In the genomic region with DNA sequence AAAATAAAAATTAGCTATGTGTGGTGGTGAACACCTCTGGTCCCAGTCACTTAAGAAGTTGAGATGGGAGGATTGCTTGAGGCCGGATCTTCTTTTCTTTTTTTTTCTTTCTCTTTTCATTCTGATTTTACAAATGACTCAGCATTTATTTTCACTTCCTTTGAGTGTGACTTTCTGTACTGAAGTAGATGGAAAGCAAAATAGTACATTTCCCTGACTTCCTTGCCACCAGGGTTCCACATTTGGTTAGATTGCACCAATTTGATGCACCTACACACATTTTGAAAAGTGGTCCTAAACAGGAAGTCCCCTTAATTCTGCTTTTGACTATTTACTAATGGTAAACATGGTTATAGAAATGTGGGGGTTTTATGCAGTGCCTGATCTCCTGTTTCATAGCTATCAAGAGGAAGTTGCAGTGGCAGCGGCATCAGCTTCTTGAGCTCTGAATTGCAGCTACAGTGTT, we compare ENCODE assay signal across 8 cellular contexts. TPM values are rescaled to one million over a fixed set of nuclear protein-coding genes. Genes with fewer than 3 reads are reported as not detected.
DNase-seq lines count a peak whose midpoint lies in the region; ATAC-seq and TF ChIP-seq lines count a peak whose summit lies in the region.

No MANE protein-coding gene starts in this region.

- peak overlapping the region; percentile 41 to 52 for H3K27ac Mint-ChIP-seq in natural killer cell

- H3K36me3 Mint-ChIP-seq in natural killer cell = no peaks in the 10 kb centered on the region

- peak overlapping the region; percentile 2 for H3K4me3 Mint-ChIP-seq in natural killer cell

- intact Hi-C loops in natural killer cell (cut with micrococcal nuclease) = no loop called here

- DNase-seq in stimulated activated CD4-positive, alpha-beta T cell treated with anti-CD3 and anti-CD28 coated beads, Interleukin-15, amount 100 ng/mL, for 24 hours = peak; percentile 18
- DNase-seq in stimulated activated CD4-positive, alpha-beta T cell treated with anti-CD3 and anti-CD28 coated beads, Interleukin-2, amount 100 ng/mL, for 48 hours = no peak
- peak; percentile 75 for DNase-seq in SIG-M5 treated with dmso at 0.1 percent for 504 hours (lab: John Stamatoyannopoulos, UW; ENCODE audit: unreplicated experiment)
- no peak for DNase-seq in natural killer cell
- DNase-seq in NCI-H1930 (lab: John Stamatoyannopoulos, UW) = no peak
- DNase-seq in activated gamma-delta T cell treated with Interleukin-2 at 50 U/mL for 16 hours = no peak
- DNase-seq in activated CD8-positive, alpha-beta memory T cell treated with anti-CD3 and anti-CD28 coated beads, Interleukin-2, amount 50 U/mL, for 48 hours = no peak

- peaks cover 22 to 24% of the 10 kb centered on the region in 2 donors for H3K27me3 Mint-ChIP-seq in natural killer cell (ENCODE audit: low read depth in 2 of 2)

- H3K9me3 Mint-ChIP-seq in natural killer cell = no peaks in the 10 kb centered on the region

- H3K4me1 Mint-ChIP-seq in natural killer cell = peaks cover 9 to 10% of the 10 kb centered on the region in 2 donors

- no peak for TF ChIP-seq CTCF in natural killer cell (IDR thresholded peaks at IDR 0.05)

- ATAC-seq in HG03039 (IDR thresholded peaks at IDR 0.05; ENCODE audit: unreplicated experiment) (peak; percentile 75), natural killer cell (peak; percentile 57 to 81 (median 67))

RNA-seq across cellular contexts. Expression of gene LEMD3, which starts 13.0 kb away (rescaled TPM):
- 10 to 100 TPM; 67.3 to 76.2 (median 71.1) TPM for total RNA-seq in natural killer cell

RNA-seq across cellular contexts. Expression of gene WIF1, which starts 35.3 kb away (rescaled TPM):
- total RNA-seq in natural killer cell = not detected

Comparison
In these comparisons a context has a peak if more than half of its experiments do, and no peak if none do; other contexts are left out.
1. DNase-seq: peak in stimulated activated CD4-positive, alpha-beta T cell treated with anti-CD3 and anti-CD28 coated beads, Interleukin-15, amount 100 ng/mL, for 24 hours (single experiment) and SIG-M5 treated with dmso at 0.1 percent for 504 hours (single experiment); none in stimulated activated CD4-positive, alpha-beta T cell treated with anti-CD3 and anti-CD28 coated beads, Interleukin-2, amount 100 ng/mL, for 48 hours (0 of 2), natural killer cell (single experiment), NCI-H1930 (0 of 2), activated gamma-delta T cell treated with Interleukin-2 at 50 U/mL for 16 hours (single experiment) and activated CD8-positive, alpha-beta memory T cell treated with anti-CD3 and anti-CD28 coated beads, Interleukin-2, amount 50 U/mL, for 48 hours (single experiment).